Comparison of ENCODE assay signal across 13 cellular contexts in genomic region chr17:880871-881269, GRCh38.
DNase-seq lines count a peak whose midpoint lies in the region; ATAC-seq and TF ChIP-seq lines count a peak whose summit lies in the region.
"Had no signal": no experiment of that assay in that cellular context is flagged by ENCODE, and none has a peak within 500 bp of the region (broad histone marks: within the 10 kb centered on the region; RNA-seq: fewer than 3 reads in every experiment).

No MANE protein-coding gene starts in this region.

- H3K36me3 ChIP-seq in HCT116 (ENCODE audit: control insufficient read depth in 1 of 2, insufficient read depth in 2 of 2, low read length in 2 of 2): no peaks in the 10 kb centered on the region
- no peaks in the 10 kb centered on the region for H3K36me3 ChIP-seq in right lobe of liver

- no peaks in the 10 kb centered on the region for H4K20me1 ChIP-seq in HCT116 (ENCODE audit: insufficient read depth)

- peaks cover 4% of the 10 kb centered on the region for H3K9me3 Mint-ChIP-seq in chondrocyte (ENCODE audit: low read depth)
- H3K9me3 Mint-ChIP-seq in effector memory CD8-positive, alpha-beta T cell: no peaks in the 10 kb centered on the region
- H3K9me3 Mint-ChIP-seq in stimulated activated effector memory CD8-positive, alpha-beta T cell treated with anti-CD3 and anti-CD28 coated beads, Interleukin-12 subunit alpha, Interleukin-12 subunit beta, amount 100 ng/mL, for 72 hours: no peaks in the 10 kb centered on the region
- H3K9me3 Mint-ChIP-seq: activated T-helper 2 cell treated with anti-CD3 and anti-CD28 coated beads, Interferon-gamma antibody, Interleukin-2, Interleukin-4, amounts not matched to agents 10 μg/mL and 5 μg/mL and 100 μg/mL, durations not matched to agents 14 hours and 24 hours and 36 hours had no signal

- H3K27ac ChIP-seq in HCT116 (ENCODE audit: low read depth, low read length) (no peak overlapping the region), right lobe of liver (peak overlapping the region; percentile 61 to 71 (median 64)), skin epidermis (peak overlapping the region in 16 of 21 experiments; percentile 32 to 76 (median 60))

- H3K4me1 ChIP-seq in HCT116 (ENCODE audit: control insufficient read depth in 1 of 2, insufficient read depth in 2 of 2, low read length in 2 of 2) (peaks cover 38 to 64% of the 10 kb centered on the region in 2 experiments), right lobe of liver (peaks cover 0 to 21% (median 5%) of the 10 kb centered on the region in 4 donors)

- no peak overlapping the region for H2AFZ ChIP-seq in HCT116 (ENCODE audit: low read depth, low read length, poor library complexity, severe bottlenecking)

- intact Hi-C loops in HCT116 (cut with micrococcal nuclease): no loop called here
- intact Hi-C loops in right lobe of liver (cut with DNase I): loop anchor here in 1 of 2 donors (10.0 kb wide), 1 partner anchor 104 kb away; no protein-coding TSS in a partner anchor

- POLR2A ChIA-PET in HCT116 (lab: Charles Lee): interaction anchor here (1.0 kb wide), 1 partner anchor 99 kb away, joined by 3 read pairs; the partner anchor contains the start of gene NXN

- no peak overlapping the region for H3K4me3 ChIP-seq in HCT116 (replicated peaks in 1 of 2; ENCODE audit: low read depth in 1 of 2, low read length in 2 of 2)
- H3K4me3 ChIP-seq in right lobe of liver: no peak overlapping the region
- H3K4me3 ChIP-seq in skin epidermis: no peak overlapping the region

- H3K9me2 ChIP-seq in HCT116 (ENCODE audit: insufficient read depth): no peaks in the 10 kb centered on the region

- H3K4me1 Mint-ChIP-seq in chondrocyte (ENCODE audit: low read depth): peaks cover 76% of the 10 kb centered on the region
- peaks cover 6 to 9% of the 10 kb centered on the region in 2 donors for H3K4me1 Mint-ChIP-seq in effector memory CD8-positive, alpha-beta T cell (ENCODE audit: low read depth in 2 of 2)
- H3K4me1 Mint-ChIP-seq in stimulated activated effector memory CD8-positive, alpha-beta T cell treated with anti-CD3 and anti-CD28 coated beads, Interleukin-12 subunit alpha, Interleukin-12 subunit beta, amount 100 ng/mL, for 72 hours: peaks cover 13% of the 10 kb centered on the region

- no TSS peak for BruUV-seq in HCT116 (replicated peaks; lab: Mats Ljungman, UMichigan)

- no peaks in the 10 kb centered on the region for H3K27me3 Mint-ChIP-seq in chondrocyte (ENCODE audit: low read depth)
- H3K27me3 Mint-ChIP-seq in effector memory CD8-positive, alpha-beta T cell: peaks cover 52 to 80% of the 10 kb centered on the region in 2 donors

- ATAC-seq in HCT116 (no peak), right lobe of liver (no peak), GM18909 (IDR thresholded peaks at IDR 0.05; ENCODE audit: poor library complexity, unreplicated experiment) (no peak)
- no peak for ATAC-seq in effector memory CD8-positive, alpha-beta T cell (replicated peaks)
- no peak for ATAC-seq in stimulated activated effector memory CD8-positive, alpha-beta T cell treated with anti-CD3 and anti-CD28 coated beads, Interleukin-12 subunit alpha, Interleukin-12 subunit beta, amount 100 ng/mL, for 72 hours
- ATAC-seq: activated CD4-positive, alpha-beta T cell treated with anti-CD3 and anti-CD28 coated beads for 36 hours had no signal

- peak overlapping the region; percentile 89 for H3K27ac Mint-ChIP-seq in chondrocyte (ENCODE audit: unreplicated experiment)
- no peak overlapping the region for H3K27ac Mint-ChIP-seq in effector memory CD8-positive, alpha-beta T cell
- no peak overlapping the region for H3K27ac Mint-ChIP-seq in stimulated activated effector memory CD8-positive, alpha-beta T cell treated with anti-CD3 and anti-CD28 coated beads, Interleukin-12 subunit alpha, Interleukin-12 subunit beta, amount 100 ng/mL, for 72 hours
- H3K27ac Mint-ChIP-seq: activated CD4-positive, alpha-beta T cell treated with anti-CD3 and anti-CD28 coated beads for 36 hours; activated T-helper 2 cell treated with anti-CD3 and anti-CD28 coated beads, Interferon-gamma antibody, Interleukin-2, Interleukin-4, amounts not matched to agents 10 μg/mL and 5 μg/mL and 100 μg/mL, durations not matched to agents 14 hours and 24 hours and 36 hours had no signal

- no peak for TF ChIP-seq POLR2A in HCT116 (IDR thresholded peaks at IDR 0.05; ENCODE audit: borderline replicate concordance, extremely low read depth, insufficient read depth, insufficient read length)
- no peak for TF ChIP-seq POLR2A in right lobe of liver (IDR thresholded peaks at IDR 0.05)

- TF ChIP-seq CTCF in HCT116 (IDR thresholded peaks at IDR 0.05 in 2 of 3, conservative IDR thresholded peaks at IDR 0.05 in 1 of 3; ENCODE audit: borderline replicate concordance in 1 of 3, insufficient read depth in 1 of 3, low read depth in 2 of 3, low read length in 2 of 3) (no peak), chondrocyte (IDR thresholded peaks at IDR 0.05) (no peak), right lobe of liver (IDR thresholded peaks at IDR 0.05) (no peak)

- peak overlapping the region; percentile 60 for H3K4me2 ChIP-seq in HCT116 (ENCODE audit: low read length)

- peaks cover 74% of the 10 kb centered on the region for H3K79me2 ChIP-seq in HCT116 (ENCODE audit: insufficient read depth, low read length)

- RAD21 ChIA-PET in HCT116 (lab: Charles Lee; ENCODE audit: low non-redundant PET in 1 of 2, low total read pairs in 2 of 2, uncharacterized antibody in 2 of 2, unreplicated experiment in 2 of 2): no interaction called here

- H3K9me3 ChIP-seq in HCT116 (ENCODE audit: control insufficient read depth in 1 of 2, insufficient read depth in 1 of 2, low read depth in 1 of 2, low read length in 2 of 2): no peaks in the 10 kb centered on the region
- no peaks in the 10 kb centered on the region for H3K9me3 ChIP-seq in right lobe of liver

- no peaks in the 10 kb centered on the region for H3K27me3 ChIP-seq in HCT116 (ENCODE audit: insufficient read depth, low read length)
- H3K27me3 ChIP-seq in right lobe of liver: no peaks in the 10 kb centered on the region

- H3K36me3 Mint-ChIP-seq in chondrocyte (ENCODE audit: low read depth): no peaks in the 10 kb centered on the region
- H3K36me3 Mint-ChIP-seq in effector memory CD8-positive, alpha-beta T cell (ENCODE audit: insufficient read depth): peaks cover 3% of the 10 kb centered on the region
- no peaks in the 10 kb centered on the region for H3K36me3 Mint-ChIP-seq in stimulated activated effector memory CD8-positive, alpha-beta T cell treated with anti-CD3 and anti-CD28 coated beads, Interleukin-12 subunit alpha, Interleukin-12 subunit beta, amount 100 ng/mL, for 72 hours

- H3K4me3 Mint-ChIP-seq in chondrocyte (ENCODE audit: unreplicated experiment): no peak overlapping the region
- H3K4me3 Mint-ChIP-seq in effector memory CD8-positive, alpha-beta T cell: no peak overlapping the region
- no peak overlapping the region for H3K4me3 Mint-ChIP-seq in stimulated activated effector memory CD8-positive, alpha-beta T cell treated with anti-CD3 and anti-CD28 coated beads, Interleukin-12 subunit alpha, Interleukin-12 subunit beta, amount 100 ng/mL, for 72 hours
- H3K4me3 Mint-ChIP-seq: activated CD4-positive, alpha-beta T cell treated with anti-CD3 and anti-CD28 coated beads for 36 hours had no signal

- peak overlapping the region; percentile 42; the same call in 1 of the 2 replicates for H3K9ac ChIP-seq in HCT116 (ENCODE audit: low read length)

- CTCF ChIA-PET in HCT116 (lab: Charles Lee): interaction anchor here (3.5 kb wide), 1 partner anchor 99 kb away, joined by 50 read pairs; the partner anchor contains the start of gene NXN

- TF ChIP-seq RAD21 in HCT116 (IDR thresholded peaks at IDR 0.05; ENCODE audit: low read depth): no peak

- WGBS in right lobe of liver (ENCODE audit: insufficient coverage, low coverage, low lambda C conversion rate, missing lambda C conversion rate): 56% methylated on average over 6 of the region's 10 CpGs

- DNase-seq in HCT116 (ENCODE audit: low read depth, low spot score) (no peak), chondrocyte (ENCODE audit: low spot score) (no peak), right lobe of liver (no peak)
- DNase-seq in activated CD4-positive, alpha-beta T cell treated with anti-CD3 and anti-CD28 coated beads, Interleukin-2, amount 50 U/mL, for 48 hours: no peak
- no peak for DNase-seq in effector memory CD8-positive, alpha-beta T cell
- DNase-seq in stimulated activated effector memory CD8-positive, alpha-beta T cell treated with anti-CD3 and anti-CD28 coated beads, Interleukin-12 subunit alpha, Interleukin-12 subunit beta, amount 100 ng/mL, for 72 hours (ENCODE audit: low spot score in 2 of 2): no peak
- DNase-seq: activated CD4-positive, alpha-beta T cell treated with anti-CD3 and anti-CD28 coated beads for 36 hours; cerebellar nuclear complex; kidney glomerular epithelial cell; NCI-H2107 had no signal

TF ChIP-seq in HCT116, 20 proteins besides CTCF, POLR2A, EP300 and RAD21:
- TF ChIP-seq EZH2 (IDR thresholded peaks at IDR 0.05): no peak
